14 cellular contexts compared by ENCODE assay signal in the genomic region with DNA sequence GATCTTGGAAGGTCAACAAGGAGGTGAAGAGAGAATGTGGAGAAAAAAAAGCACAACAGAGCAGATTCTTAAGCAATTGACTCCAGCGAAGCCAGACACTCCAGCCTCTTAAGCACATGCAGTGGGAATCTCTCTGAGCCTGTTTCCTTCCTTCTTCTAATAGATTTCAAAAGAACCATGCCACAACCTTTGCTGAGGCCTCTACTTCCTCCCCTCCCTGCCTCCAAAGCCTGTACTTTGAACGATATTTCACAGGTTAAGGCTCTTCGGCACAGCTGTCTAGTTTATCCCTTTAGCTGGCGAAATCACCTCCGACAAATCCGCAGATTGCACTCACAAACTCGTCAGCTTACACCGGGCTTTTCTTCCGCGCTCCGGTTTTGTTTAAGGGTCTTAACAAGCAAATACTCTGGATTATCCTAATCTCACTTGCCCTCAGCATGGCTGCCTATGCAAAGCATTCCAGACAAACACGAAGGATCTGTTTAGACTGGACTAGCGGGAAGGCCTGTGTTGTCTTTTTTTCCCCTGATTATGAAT.
"Had no signal": no experiment of that assay in that cellular context is flagged by ENCODE, and none has a peak within 500 bp of the region (broad histone marks: within the 10 kb centered on the region; RNA-seq: fewer than 3 reads in every experiment).

No MANE protein-coding gene starts in this region.

- DNase-seq: activated CD4-positive, alpha-beta T cell treated with anti-CD3 and anti-CD28 coated beads for 1 hour; activated CD4-positive, alpha-beta T cell treated with anti-CD3 and anti-CD28 coated beads, Interleukin-2, amount 50 U/mL, for 48 hours; activated CD8-positive, alpha-beta memory T cell treated with anti-CD3 and anti-CD28 coated beads, Interleukin-2, amount 10 ng/mL, durations not matched to agents 7 days and 5 days; activated naive CD4-positive, alpha-beta T cell treated with anti-CD3 and anti-CD28 coated beads, Interleukin-2, amount 10 ng/mL, durations not matched to agents 7 days and 5 days; activated T-cell treated with anti-CD3 and anti-CD28 coated beads, Interleukin-2, amount 50 U/mL, for 1 hour; effector memory CD8-positive, alpha-beta T cell; foreskin melanocyte; immature natural killer cell; mesendoderm; pancreas; stimulated activated CD4-positive, alpha-beta T cell treated with anti-CD3 and anti-CD28 coated beads, Interleukin-2, amount 100 ng/mL, for 48 hours had no signal

- ATAC-seq: activated CD8-positive, alpha-beta memory T cell treated with anti-CD3 and anti-CD28 coated beads, Interleukin-2, amount 10 ng/mL, durations not matched to agents 7 days and 5 days; effector memory CD8-positive, alpha-beta T cell; stimulated activated memory B cell treated with anti-CD40 and anti-IgM and Interleukin-4, amounts not matched to agents 10 μg/mL and 1 μg/mL and 100 μg/mL, for 72 hours had no signal

- H3K27ac Mint-ChIP-seq: activated CD8-positive, alpha-beta memory T cell treated with anti-CD3 and anti-CD28 coated beads, Interleukin-2, amount 10 ng/mL, durations not matched to agents 7 days and 5 days; activated naive CD4-positive, alpha-beta T cell treated with anti-CD3 and anti-CD28 coated beads, Interleukin-2, amount 10 ng/mL, durations not matched to agents 7 days and 5 days; activated T-helper 2 cell treated with anti-CD3 and anti-CD28 coated beads, Interferon-gamma antibody, Interleukin-2, Interleukin-4, amounts not matched to agents 10 μg/mL and 5 μg/mL and 100 μg/mL, durations not matched to agents 14 hours and 24 hours and 36 hours; dendritic cell treated with granulocyte-macrophage colony-stimulating factor and Interleukin-4, amounts not matched to agents 40 ng/mL and 50 ng/mL, for 4 days; effector memory CD8-positive, alpha-beta T cell; immature natural killer cell; stimulated activated memory B cell treated with anti-CD40 and anti-IgM and Interleukin-4, amounts not matched to agents 10 μg/mL and 1 μg/mL and 100 μg/mL, for 72 hours had no signal

- H3K36me3 Mint-ChIP-seq: activated CD8-positive, alpha-beta memory T cell treated with anti-CD3 and anti-CD28 coated beads, Interleukin-2, amount 10 ng/mL, durations not matched to agents 7 days and 5 days; activated naive CD4-positive, alpha-beta T cell treated with anti-CD3 and anti-CD28 coated beads, Interleukin-2, amount 10 ng/mL, durations not matched to agents 7 days and 5 days; stimulated activated memory B cell treated with anti-CD40 and anti-IgM and Interleukin-4, amounts not matched to agents 10 μg/mL and 1 μg/mL and 100 μg/mL, for 72 hours had no signal

- H3K27me3 Mint-ChIP-seq: activated CD8-positive, alpha-beta memory T cell treated with anti-CD3 and anti-CD28 coated beads, Interleukin-2, amount 10 ng/mL, durations not matched to agents 7 days and 5 days; dendritic cell treated with granulocyte-macrophage colony-stimulating factor and Interleukin-4, amounts not matched to agents 40 ng/mL and 50 ng/mL, for 4 days; stimulated activated memory B cell treated with anti-CD40 and anti-IgM and Interleukin-4, amounts not matched to agents 10 μg/mL and 1 μg/mL and 100 μg/mL, for 72 hours had no signal

- H3K9me3 Mint-ChIP-seq: activated naive CD4-positive, alpha-beta T cell treated with anti-CD3 and anti-CD28 coated beads, Interleukin-2, amount 10 ng/mL, durations not matched to agents 7 days and 5 days; activated T-helper 2 cell treated with anti-CD3 and anti-CD28 coated beads, Interferon-gamma antibody, Interleukin-2, Interleukin-4, amounts not matched to agents 10 μg/mL and 5 μg/mL and 100 μg/mL, durations not matched to agents 14 hours and 24 hours and 36 hours; dendritic cell treated with granulocyte-macrophage colony-stimulating factor and Interleukin-4, amounts not matched to agents 40 ng/mL and 50 ng/mL, for 4 days; effector memory CD8-positive, alpha-beta T cell; immature natural killer cell; stimulated activated memory B cell treated with anti-CD40 and anti-IgM and Interleukin-4, amounts not matched to agents 10 μg/mL and 1 μg/mL and 100 μg/mL, for 72 hours had no signal

- H3K4me3 Mint-ChIP-seq: activated CD8-positive, alpha-beta memory T cell treated with anti-CD3 and anti-CD28 coated beads, Interleukin-2, amount 10 ng/mL, durations not matched to agents 7 days and 5 days; activated naive CD4-positive, alpha-beta T cell treated with anti-CD3 and anti-CD28 coated beads, Interleukin-2, amount 10 ng/mL, durations not matched to agents 7 days and 5 days; dendritic cell treated with granulocyte-macrophage colony-stimulating factor and Interleukin-4, amounts not matched to agents 40 ng/mL and 50 ng/mL, for 4 days; effector memory CD8-positive, alpha-beta T cell; immature natural killer cell; stimulated activated memory B cell treated with anti-CD40 and anti-IgM and Interleukin-4, amounts not matched to agents 10 μg/mL and 1 μg/mL and 100 μg/mL, for 72 hours had no signal

- H3K4me1 Mint-ChIP-seq: activated CD8-positive, alpha-beta memory T cell treated with anti-CD3 and anti-CD28 coated beads, Interleukin-2, amount 10 ng/mL, durations not matched to agents 7 days and 5 days; activated naive CD4-positive, alpha-beta T cell treated with anti-CD3 and anti-CD28 coated beads, Interleukin-2, amount 10 ng/mL, durations not matched to agents 7 days and 5 days; immature natural killer cell; stimulated activated memory B cell treated with anti-CD40 and anti-IgM and Interleukin-4, amounts not matched to agents 10 μg/mL and 1 μg/mL and 100 μg/mL, for 72 hours had no signal
